1 cellular context compared by ENCODE assay signal in the genomic region with DNA sequence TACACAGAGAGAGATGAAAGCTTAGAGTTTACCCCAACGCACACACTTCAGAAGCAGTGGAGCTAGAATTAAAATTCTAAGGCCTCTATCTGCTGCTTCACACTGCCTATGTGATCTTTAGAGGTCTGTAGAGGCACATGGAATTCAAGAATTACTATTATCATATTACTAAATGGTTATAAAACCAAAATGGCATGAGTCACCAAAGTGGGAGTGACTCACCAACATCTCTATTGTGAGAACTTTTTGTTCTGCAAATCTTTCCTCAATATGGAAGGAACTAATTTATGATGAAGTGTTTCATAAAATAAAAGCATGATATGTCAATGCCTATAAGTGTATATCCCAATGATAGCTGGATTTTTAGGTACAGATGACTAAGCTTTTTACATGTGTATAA.
TF ChIP-seq lines count a peak whose summit lies in the region.

No MANE protein-coding gene starts in this region.

TF ChIP-seq in K562, 482 proteins besides CTCF, POLR2A, EP300 and RAD21 (continued from another document):
- TF ChIP-seq, protein P1, sequence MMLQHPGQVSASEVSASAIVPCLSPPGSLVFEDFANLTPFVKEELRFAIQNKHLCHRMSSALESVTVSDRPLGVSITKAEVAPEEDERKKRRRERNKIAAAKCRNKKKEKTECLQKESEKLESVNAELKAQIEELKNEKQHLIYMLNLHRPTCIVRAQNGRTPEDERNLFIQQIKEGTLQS (IDR thresholded peaks at IDR 0.05): peak; percentile 71
- TF ChIP-seq, protein P1 (CRISPR knock-in tag; conservative IDR thresholded peaks at IDR 0.05): no peak
- TF ChIP-seq ATF7 (IDR thresholded peaks at IDR 0.05) (no peak), XRCC5 (IDR thresholded peaks at IDR 0.05; ENCODE audit: low read depth, low read length) (no peak), CEBPG (CRISPR knock-in tag; IDR thresholded peaks at IDR 0.05) (no peak), CEBPG (tag; conservative IDR thresholded peaks at IDR 0.05 in 1 of 2, IDR thresholded peaks at IDR 0.05 in 1 of 2) (no peak), PHF20 (IDR thresholded peaks at IDR 0.05; ENCODE audit: partially characterized antibody) (no peak), ZNF41 (CRISPR knock-in tag; conservative IDR thresholded peaks at IDR 0.05) (no peak), NFATC3 (IDR thresholded peaks at IDR 0.05) (no peak), ZNF140 (CRISPR knock-in tag; IDR thresholded peaks at IDR 0.05) (no peak), ZNF311 (CRISPR knock-in tag; IDR thresholded peaks at IDR 0.05) (no peak), HNRNPL (IDR thresholded peaks at IDR 0.05; ENCODE audit: low read depth, low read length) (no peak), TCFL5 (CRISPR knock-in tag; conservative IDR thresholded peaks at IDR 0.05) (no peak)
- TF ChIP-seq, protein P2, sequence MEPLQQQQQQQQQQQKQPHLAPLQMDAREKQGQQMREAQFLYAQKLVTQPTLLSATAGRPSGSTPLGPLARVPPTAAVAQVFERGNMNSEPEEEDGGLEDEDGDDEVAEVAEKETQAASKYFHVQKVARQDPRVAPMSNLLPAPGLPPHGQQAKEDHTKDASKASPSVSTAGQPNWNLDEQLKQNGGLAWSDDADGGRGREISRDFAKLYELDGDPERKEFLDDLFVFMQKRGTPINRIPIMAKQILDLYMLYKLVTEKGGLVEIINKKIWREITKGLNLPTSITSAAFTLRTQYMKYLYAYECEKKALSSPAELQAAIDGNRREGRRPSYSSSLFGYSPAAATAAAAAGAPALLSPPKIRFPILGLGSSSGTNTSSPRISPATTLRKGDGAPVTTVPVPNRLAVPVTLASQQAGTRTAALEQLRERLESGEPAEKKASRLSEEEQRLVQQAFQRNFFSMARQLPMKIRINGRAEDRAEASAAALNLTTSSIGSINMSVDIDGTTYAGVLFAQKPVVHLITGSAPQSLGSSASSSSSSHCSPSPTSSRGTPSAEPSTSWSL (CRISPR knock-in tag; IDR thresholded peaks at IDR 0.05; ENCODE audit: borderline replicate concordance): no peak
- TF ChIP-seq, protein P3, sequence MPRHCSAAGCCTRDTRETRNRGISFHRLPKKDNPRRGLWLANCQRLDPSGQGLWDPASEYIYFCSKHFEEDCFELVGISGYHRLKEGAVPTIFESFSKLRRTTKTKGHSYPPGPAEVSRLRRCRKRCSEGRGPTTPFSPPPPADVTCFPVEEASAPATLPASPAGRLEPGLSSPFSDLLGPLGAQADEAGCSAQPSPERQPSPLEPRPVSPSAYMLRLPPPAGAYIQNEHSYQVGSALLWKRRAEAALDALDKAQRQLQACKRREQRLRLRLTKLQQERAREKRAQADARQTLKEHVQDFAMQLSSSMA (CRISPR knock-in tag; IDR thresholded peaks at IDR 0.05): no peak
